Comparison of ENCODE assay signal across 15 cellular contexts in the genomic region with DNA sequence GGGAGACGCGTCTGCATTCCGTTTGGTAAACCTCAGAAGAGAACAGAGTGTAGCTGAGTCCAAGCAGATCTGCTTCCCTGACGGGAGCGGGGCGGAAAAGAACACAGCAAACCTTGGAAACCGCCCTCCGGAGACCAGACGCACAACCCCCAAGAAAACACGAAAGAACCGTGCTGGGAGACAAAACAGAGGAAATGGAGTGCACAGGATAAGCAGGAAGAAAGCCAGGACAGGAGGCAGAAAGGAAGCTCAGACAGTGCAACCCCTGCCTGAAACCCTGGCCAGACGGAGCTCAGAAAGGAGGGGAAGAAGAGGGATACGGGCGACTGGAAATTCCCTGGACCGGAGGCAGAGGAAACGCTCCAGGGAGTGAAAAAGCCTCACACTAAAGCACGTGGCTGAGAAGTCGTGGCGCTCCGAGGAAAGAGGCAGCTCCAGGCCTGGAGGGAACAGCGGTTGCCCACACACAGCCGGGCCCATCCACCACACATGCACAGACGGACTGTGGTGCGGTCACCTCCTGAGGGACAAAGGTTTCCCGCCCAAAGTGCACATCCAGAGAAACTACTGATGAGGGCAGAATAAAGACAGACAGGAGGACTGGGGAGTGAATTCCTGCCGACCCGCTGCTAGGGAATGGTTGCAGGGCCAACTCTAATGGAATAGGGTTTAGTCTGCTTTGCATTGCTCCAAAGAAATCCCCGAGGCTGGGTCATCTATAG. TPM values are rescaled to one million over a fixed set of nuclear protein-coding genes. Genes with fewer than 3 reads are reported as not detected.
DNase-seq lines count a peak whose midpoint lies in the region; ATAC-seq and TF ChIP-seq lines count a peak whose summit lies in the region.
"Had no signal": no experiment of that assay in that cellular context is flagged by ENCODE, and none has a peak within 500 bp of the region (broad histone marks: within the 10 kb centered on the region; RNA-seq: fewer than 3 reads in every experiment).

No MANE protein-coding gene starts in this region.

- H3K4me1 Mint-ChIP-seq in Caco-2 (ENCODE audit: low read depth, unreplicated experiment) = peaks cover 25% of the 10 kb centered on the region
- H3K4me1 Mint-ChIP-seq: stimulated activated memory B cell treated with anti-CD40 and anti-IgM and Interleukin-4, amounts not matched to agents 10 μg/mL and 1 μg/mL and 100 μg/mL, for 72 hours had no signal

- H3K9me3 ChIP-seq in Caco-2 (0 out of 2 replicates have a peak, but pooled peaks cover under 1% of the 10 kb centered on the region), osteoblast (ENCODE audit: low read depth, low read length) (no peaks in the 10 kb centered on the region)
- H3K9me3 ChIP-seq: mucosa of descending colon, psoas muscle had no signal

- no peak overlapping the region for H3K4me3 ChIP-seq in Caco-2 (ENCODE audit: low read depth, low read length)
- H3K4me3 ChIP-seq in osteoblast (ENCODE audit: insufficient read depth, low read length) = no peak overlapping the region
- H3K4me3 ChIP-seq: mucosa of descending colon, psoas muscle had no signal

- no TSS peak for BruUV-seq in Caco-2 (replicated peaks; lab: Mats Ljungman, UMichigan)

- H3K27ac ChIP-seq in osteoblast (ENCODE audit: low read depth, low read length) = no peak overlapping the region
- H3K27ac ChIP-seq: psoas muscle had no signal

- CTCF ChIA-PET in Caco-2 (lab: Charles Lee) = no interaction called here

- H3K27me3 Mint-ChIP-seq in Caco-2 (ENCODE audit: insufficient read depth, unreplicated experiment) = no peaks in the 10 kb centered on the region

- peaks cover 40% of the 10 kb centered on the region for H3K4me1 ChIP-seq in Caco-2
- peaks cover 5% of the 10 kb centered on the region for H3K4me1 ChIP-seq in osteoblast (ENCODE audit: insufficient read depth, low read length)
- H3K4me1 ChIP-seq: psoas muscle had no signal

- H3K36me3 ChIP-seq in Caco-2 (ENCODE audit: control insufficient read depth, insufficient read depth, low read length) = no peaks in the 10 kb centered on the region
- H3K36me3 ChIP-seq in osteoblast (ENCODE audit: insufficient read depth, low read length) = no peaks in the 10 kb centered on the region

- no peaks in the 10 kb centered on the region for H3K79me2 ChIP-seq in osteoblast (ENCODE audit: insufficient read depth, low read length)

- H4K20me1 ChIP-seq in osteoblast (ENCODE audit: insufficient read depth, low read length) = no peaks in the 10 kb centered on the region

- H3K36me3 Mint-ChIP-seq in Caco-2 (ENCODE audit: insufficient read depth, unreplicated experiment) = peaks cover 10% of the 10 kb centered on the region
- H3K36me3 Mint-ChIP-seq: stimulated activated memory B cell treated with anti-CD40 and anti-IgM and Interleukin-4, amounts not matched to agents 10 μg/mL and 1 μg/mL and 100 μg/mL, for 72 hours had no signal

- H2AFZ ChIP-seq in osteoblast (ENCODE audit: low read length) = peak overlapping the region; percentile 58

- no peak for TF ChIP-seq CTCF in Caco-2 (IDR thresholded peaks at IDR 0.05; ENCODE audit: insufficient read depth in 1 of 2, low read depth in 1 of 2, low read length in 1 of 2, severe bottlenecking in 1 of 2, unreplicated experiment in 1 of 2)
- no peak for TF ChIP-seq CTCF in osteoblast (IDR thresholded peaks at IDR 0.05; ENCODE audit: extremely low read depth, low read depth, low read length)

- DNase-seq in Caco-2 (no peak), SK-MEL-5 (ENCODE audit: low read depth, low spot score) (peak; percentile 10), foreskin melanocyte (peak; percentile 28), osteoblast (ENCODE audit: insufficient read length, low spot score, missing footprints) (peak; percentile 92), NCI-H146 (lab: John Stamatoyannopoulos, UW) (no peak)
- DNase-seq in activated CD8-positive, alpha-beta memory T cell treated with anti-CD3 and anti-CD28 coated beads, Interleukin-2, amount 50 U/mL, for 4 hours = no peak
- DNase-seq: activated CD4-positive, alpha-beta T cell treated with anti-CD3 and anti-CD28 coated beads, Interleukin-2, amount 50 U/mL, for 48 hours; mucosa of descending colon; psoas muscle; stimulated activated CD4-positive, alpha-beta T cell treated with anti-CD3 and anti-CD28 coated beads, Interleukin-4, amount 100 ng/mL, for 24 hours; T-helper 9 cell had no signal

- H3K9me3 Mint-ChIP-seq in Caco-2 (ENCODE audit: unreplicated experiment) = no peaks in the 10 kb centered on the region
- H3K9me3 Mint-ChIP-seq: stimulated activated memory B cell treated with anti-CD40 and anti-IgM and Interleukin-4, amounts not matched to agents 10 μg/mL and 1 μg/mL and 100 μg/mL, for 72 hours had no signal

- no peaks in the 10 kb centered on the region for H3K27me3 ChIP-seq in Caco-2 (replicated peaks; ENCODE audit: control insufficient read depth, insufficient read depth, low read length)
- peaks cover 27% of the 10 kb centered on the region for H3K27me3 ChIP-seq in osteoblast (ENCODE audit: insufficient read depth, low read length)

- peak overlapping the region; percentile 64 for H3K27ac Mint-ChIP-seq in Caco-2 (ENCODE audit: unreplicated experiment)
- H3K27ac Mint-ChIP-seq: stimulated activated memory B cell treated with anti-CD40 and anti-IgM and Interleukin-4, amounts not matched to agents 10 μg/mL and 1 μg/mL and 100 μg/mL, for 72 hours had no signal

- intact Hi-C loops in Caco-2 (cut with micrococcal nuclease; ENCODE audit: unreplicated experiment) = loop anchor here (2.0 kb wide), 1 partner anchor 17 kb away; no protein-coding TSS in a partner anchor

- POLR2A ChIA-PET in Caco-2 (lab: Charles Lee) = interaction anchor here (0.8 kb wide), 1 partner anchor 12 kb away, joined by 5 read pairs; no protein-coding TSS in a partner anchor

- ATAC-seq in HG03196 (IDR thresholded peaks at IDR 0.05; ENCODE audit: unreplicated experiment) (no peak), HG03097 (IDR thresholded peaks at IDR 0.05; ENCODE audit: low FRiP score, unreplicated experiment) (no peak)
- ATAC-seq: mucosa of descending colon; psoas muscle; stimulated activated memory B cell treated with anti-CD40 and anti-IgM and Interleukin-4, amounts not matched to agents 10 μg/mL and 1 μg/mL and 100 μg/mL, for 72 hours had no signal

- in situ Hi-C loops in SK-MEL-5 (cut with HindIII; ENCODE audit: low pct_unique_long_range_greater_than_20kb, low sequenced_read_pairs) = no loop called here

- H3K4me2 ChIP-seq in osteoblast (ENCODE audit: insufficient read depth, low read length) = peak overlapping the region; percentile 37

- no peak overlapping the region for H3K4me3 Mint-ChIP-seq in Caco-2 (ENCODE audit: unreplicated experiment)
- H3K4me3 Mint-ChIP-seq: stimulated activated memory B cell treated with anti-CD40 and anti-IgM and Interleukin-4, amounts not matched to agents 10 μg/mL and 1 μg/mL and 100 μg/mL, for 72 hours had no signal

RNA-seq across cellular contexts. Expression of a gene that starts 10.2 kb away (rescaled TPM):
- total RNA-seq in Caco-2 (2022) (7.8 and 8.1 TPM in 2 replicates), osteoblast (0.29 and 0.36 TPM in 2 replicates)
- 0.53 and 0.88 TPM in 2 replicates for total RNA-seq in SK-MEL-5 (2014; rRNA removed; shearing (Covaris generic))
- 0.25 and 2.6 TPM in 2 replicates for polyA plus RNA-seq in SK-MEL-5 (2015; cell fraction: cytosol; rRNA removed)
- 11.7 and 27.7 TPM in 2 replicates for polyA plus RNA-seq in SK-MEL-5 (2015; cell fraction: nucleus; rRNA removed)
- total RNA-seq: psoas muscle had no signal
- polyA plus RNA-seq: BJ had no signal

RNA-seq across cellular contexts. Expression of a gene that starts 33.8 kb away (rescaled TPM):
- 150 and 159 TPM in 2 replicates for total RNA-seq in Caco-2 (2022)
- total RNA-seq in SK-MEL-5 (2014; rRNA removed; shearing (Covaris generic)) = 56.1 and 58.3 TPM in 2 replicates
- polyA plus RNA-seq in SK-MEL-5 (2015; cell fraction: cytosol; rRNA removed) = 108 and 115 TPM in 2 replicates
- polyA plus RNA-seq in SK-MEL-5 (2015; cell fraction: nucleus; rRNA removed) = 70.8 and 98.8 TPM in 2 replicates
- 101 and 110 TPM in 2 replicates for total RNA-seq in osteoblast

RNA-seq across cellular contexts. Expression of a gene that starts 34.0 kb away (rescaled TPM):
- 19.7 and 29.1 TPM in 2 replicates for total RNA-seq in Caco-2 (2022)
- 0.85 and 1.0 TPM in 2 replicates for total RNA-seq in SK-MEL-5 (2014; rRNA removed; shearing (Covaris generic))
- 3.6 and 4.7 TPM in 2 replicates for polyA plus RNA-seq in SK-MEL-5 (2015; cell fraction: cytosol; rRNA removed)
- polyA plus RNA-seq in SK-MEL-5 (2015; cell fraction: nucleus; rRNA removed) = 19.0 and 21.7 TPM in 2 replicates
- total RNA-seq in osteoblast = 3.2 and 3.3 TPM in 2 replicates

RNA-seq across cellular contexts. Expression of a gene that starts 48.1 kb away (rescaled TPM):
- total RNA-seq in Caco-2 (2022) = 40.4 and 50.0 TPM in 2 replicates
- 0.58 TPM in 1 of 2 replicates, not detected in the other for total RNA-seq in SK-MEL-5 (2014; rRNA removed; shearing (Covaris generic))
- polyA plus RNA-seq in SK-MEL-5 (2015; cell fraction: cytosol; rRNA removed) = not detected in 2 replicates
- polyA plus RNA-seq in SK-MEL-5 (2015; cell fraction: nucleus; rRNA removed) = 6.1 TPM in 1 of 2 replicates, not detected in the other
- total RNA-seq in osteoblast = 7.2 and 21.8 TPM in 2 replicates
- total RNA-seq: psoas muscle had no signal

Comparison
In these comparisons a context has a peak if more than half of its experiments do, and no peak if none do; other contexts are left out.
1. DNase-seq: peak in SK-MEL-5 (single experiment), foreskin melanocyte (single experiment) and osteoblast (single experiment); none in Caco-2 (0 of 2), NCI-H146 (single experiment) and activated CD8-positive, alpha-beta memory T cell treated with anti-CD3 and anti-CD28 coated beads, Interleukin-2, amount 50 U/mL, for 4 hours (single experiment).